Comparison of ENCODE assay signal across 23 cellular contexts in genomic region chr3:129547241-129547640, GRCh38. TPM values are rescaled to one million over a fixed set of nuclear protein-coding genes. Genes with fewer than 3 reads are reported as not detected.
"Had no signal": no experiment of that assay in that cellular context is flagged by ENCODE, and none has a peak within 500 bp of the region (broad histone marks: within the 10 kb centered on the region; RNA-seq: fewer than 3 reads in every experiment).

No MANE protein-coding gene starts in this region.

- H3K4me3 ChIP-seq: MG63, SJCRH30 had no signal

- H3K27me3 ChIP-seq: MG63 had no signal

- H3K36me3 ChIP-seq: MG63, SJCRH30 had no signal

- H3K4me1 ChIP-seq: SJCRH30 had no signal

- ATAC-seq: HepG2, SK-N-SH treated with all-trans-retinoic acid at 6 μM for 48 hours had no signal

- H3K27ac ChIP-seq: SJCRH30 had no signal

- DNase-seq: IMR-90, Karpas-422, KG1, MG63, NCI-H1092, NCI-H1105 treated with DMSO at 0.1 percent for 48 hours, NCI-H1417 treated with DMSO at 0.1 percent for 48 hours, NCI-H1694, NCI-H187 treated with DMSO at 0.1 percent for 48 hours, NCI-H2029 treated with DMSO at 0.1 percent for 48 hours, NCI-H2107, NCI-H226, NCI-H446, NCI-H510A, NCI-H524 treated with DMSO at 0.1 percent for 48 hours, NCI-H69, NCI-H774, RPMI8226, SHP77 treated with DMSO at 0.1 percent for 48 hours, SJCRH30 had no signal

- H3K9me3 ChIP-seq: MG63, SJCRH30 had no signal

RNA-seq across cellular contexts. Expression of gene H1-8, which starts 4.3 kb away (rescaled TPM):
- total RNA-seq: HepG2, HT1080, IMR-90, SJCRH30 had no signal
- polyA plus RNA-seq: IMR-90 had no signal

RNA-seq across cellular contexts. Expression of gene RHO, which starts 18.8 kb away (rescaled TPM):
- total RNA-seq: HepG2, HT1080, IMR-90, SJCRH30 had no signal
- polyA plus RNA-seq: HepG2, IMR-90 had no signal
